ENCODE assay signal across 14 cellular contexts in genomic region chrX:120562569-120562926, GRCh38. TPM values are rescaled to one million over a fixed set of nuclear protein-coding genes. Genes with fewer than 3 reads are reported as not detected.
DNase-seq lines count a peak whose midpoint lies in the region; ATAC-seq, FAIRE-seq and TF ChIP-seq lines count a peak whose summit lies in the region.
"Had no signal": no experiment of that assay in that cellular context is flagged by ENCODE, and none has a peak within 500 bp of the region (broad histone marks: within the 10 kb centered on the region; RNA-seq: fewer than 3 reads in every experiment).

No MANE protein-coding gene starts in this region.

- H2AFZ ChIP-seq in astrocyte (ENCODE audit: low read depth, low read length): no peak overlapping the region

- H3K9me3 ChIP-seq in A549 (no peaks in the 10 kb centered on the region), HAP-1 (no peaks in the 10 kb centered on the region), astrocyte (ENCODE audit: insufficient read depth, low read depth, low read length) (no peaks in the 10 kb centered on the region)
- H3K9me3 ChIP-seq in naive thymus-derived CD4-positive, alpha-beta T cell (ENCODE audit: control insufficient read depth in 2 of 3, low read length in 3 of 3): no peaks in the 10 kb centered on the region

- intact Hi-C loops in naive thymus-derived CD4-positive, alpha-beta T cell (cut with micrococcal nuclease): loop anchor here (5.0 kb wide), 2 partner anchors 75 to 310 kb away; partner anchors contain the start of gene ZBTB33 (in 2 of the 2)

- DNase-seq in A549 (ENCODE audit: low read depth in 1 of 2, low spot score in 1 of 2) (no peak), HAP-1 (ENCODE audit: low spot score in 2 of 2) (peak; percentile 34 to 40), astrocyte (ENCODE audit: low read depth) (no peak), NOMO-1 treated with DMSO at 0.1 percent for 48 hours (lab: John Stamatoyannopoulos, UW; ENCODE audit: unreplicated experiment) (no peak), NCI-H2029 (lab: John Stamatoyannopoulos, UW) (no peak)
- no peak for DNase-seq in naive thymus-derived CD4-positive, alpha-beta T cell
- DNase-seq: cortex of kidney; DMS53; NCI-H1417; RPMI8226; stimulated activated CD4-positive, alpha-beta T cell treated with anti-CD3 and anti-CD28 coated beads, Interleukin-1b, Interleukin-23, amount 100 ng/mL, for 48 hours had no signal

- H3K36me3 ChIP-seq in HAP-1 (replicated peaks) (peaks cover 3% of the 10 kb centered on the region), astrocyte (ENCODE audit: insufficient read depth, low read length) (no peaks in the 10 kb centered on the region)
- peaks cover 0 to 4% (median 0%) of the 10 kb centered on the region in 3 experiments for H3K36me3 ChIP-seq in naive thymus-derived CD4-positive, alpha-beta T cell (ENCODE audit: control insufficient read depth in 2 of 3, insufficient read depth in 3 of 3, low read length in 3 of 3)

- H3K79me2 ChIP-seq in astrocyte (ENCODE audit: insufficient read depth, low read length): peaks cover 32% of the 10 kb centered on the region

- no peaks in the 10 kb centered on the region for H4K20me1 ChIP-seq in astrocyte (ENCODE audit: insufficient read depth, low read length)

- TF ChIP-seq RAD21 in A549 (conservative IDR thresholded peaks at IDR 0.05 in 1 of 2, IDR thresholded peaks at IDR 0.05 in 1 of 2): no peak

- H3K36me3 Mint-ChIP-seq in astrocyte (ENCODE audit: low read depth, unreplicated experiment): no peaks in the 10 kb centered on the region
- H3K36me3 Mint-ChIP-seq in naive thymus-derived CD4-positive, alpha-beta T cell: peaks cover 0 to 4% (median 0%) of the 10 kb centered on the region in 5 donors

- peak overlapping the region; percentile 90 for H3K4me3 Mint-ChIP-seq in astrocyte (ENCODE audit: unreplicated experiment)
- peak overlapping the region in 2 of 10 donors; percentile 10 to 26 for H3K4me3 Mint-ChIP-seq in naive thymus-derived CD4-positive, alpha-beta T cell

- TF ChIP-seq EP300 in A549 (IDR thresholded peaks at IDR 0.05): no peak

- H3K27ac ChIP-seq in A549 (peak overlapping the region in 1 of 2 experiments; percentile 99; a peak in 2 of 6 replicates), astrocyte (ENCODE audit: low read depth, low read length) (no peak overlapping the region)
- peak overlapping the region; percentile 100 for H3K27ac ChIP-seq in naive thymus-derived CD4-positive, alpha-beta T cell (ENCODE audit: low read depth, low read length)

- no peak for FAIRE-seq in A549 (lab: Jason Lieb, UNC)
- no peak for FAIRE-seq in astrocyte (lab: Jason Lieb, UNC)
- FAIRE-seq: islet of Langerhans had no signal

- WGBS in A549 (ENCODE audit: missing lambda C conversion rate): 91% methylated on average over 2 of the region's 2 CpGs

- H3K4me2 ChIP-seq in A549 (peak overlapping the region; percentile 92; the same call in 2 of the 3 replicates), astrocyte (ENCODE audit: low read length) (peak overlapping the region; percentile 97)

- CTCF ChIA-PET in A549 (lab: Yijun Ruan, JAX): no interaction called here
- CTCF ChIA-PET in naive thymus-derived CD4-positive, alpha-beta T cell (lab: Charles Lee): no interaction called here

- peak overlapping the region; percentile 9 for H3K27ac Mint-ChIP-seq in astrocyte (ENCODE audit: unreplicated experiment)
- peak overlapping the region; percentile 20 to 99 (median 94) for H3K27ac Mint-ChIP-seq in naive thymus-derived CD4-positive, alpha-beta T cell

- H3K27me3 ChIP-seq in HAP-1 (ENCODE audit: low read depth) (no peaks in the 10 kb centered on the region), astrocyte (ENCODE audit: insufficient read depth, low read length) (no peaks in the 10 kb centered on the region)
- H3K27me3 ChIP-seq in naive thymus-derived CD4-positive, alpha-beta T cell (ENCODE audit: control insufficient read depth in 2 of 2, insufficient read depth in 2 of 2, low read length in 2 of 2): no peaks in the 10 kb centered on the region

- TF ChIP-seq CTCF in A549 (IDR thresholded peaks at IDR 0.05): no peak
- no peak for TF ChIP-seq CTCF in astrocyte (IDR thresholded peaks at IDR 0.05; ENCODE audit: insufficient read depth, low read depth, low read length)

- H3K4me3 ChIP-seq in A549 (no peak overlapping the region), HAP-1 (no peak overlapping the region; the same call in 1 of the 2 replicates), astrocyte (ENCODE audit: insufficient read depth, low read depth, low read length) (no peak overlapping the region)
- no peak overlapping the region for H3K4me3 ChIP-seq in naive thymus-derived CD4-positive, alpha-beta T cell (ENCODE audit: low read length)

- peaks cover 25% of the 10 kb centered on the region for H3K4me1 ChIP-seq in A549
- peaks cover 18% of the 10 kb centered on the region for H3K4me1 ChIP-seq in HAP-1
- H3K4me1 ChIP-seq in astrocyte (ENCODE audit: insufficient read depth, low read length): no peaks in the 10 kb centered on the region
- H3K4me1 ChIP-seq in naive thymus-derived CD4-positive, alpha-beta T cell (ENCODE audit: control insufficient read depth in 2 of 2, insufficient read depth in 2 of 2, low read length in 2 of 2): no peaks in the 10 kb centered on the region

- no peaks in the 10 kb centered on the region for H3K27me3 Mint-ChIP-seq in astrocyte (ENCODE audit: low read depth, unreplicated experiment)
- H3K27me3 Mint-ChIP-seq in naive thymus-derived CD4-positive, alpha-beta T cell: no peaks in the 10 kb centered on the region

- no peaks in the 10 kb centered on the region for H3K9me3 Mint-ChIP-seq in astrocyte (ENCODE audit: unreplicated experiment)
- H3K9me3 Mint-ChIP-seq in naive thymus-derived CD4-positive, alpha-beta T cell: no peaks in the 10 kb centered on the region

- no peak for ATAC-seq in A549
- ATAC-seq in naive thymus-derived CD4-positive, alpha-beta T cell: no peak
- no peak for ATAC-seq in HG03469 (IDR thresholded peaks at IDR 0.05; ENCODE audit: unreplicated experiment)
- no peak for ATAC-seq in GM21737 (IDR thresholded peaks at IDR 0.05; ENCODE audit: unreplicated experiment)

- TF ChIP-seq POLR2A in A549 (IDR thresholded peaks at IDR 0.05; ENCODE audit: low read length): no peak

- H3K9ac ChIP-seq in astrocyte (ENCODE audit: low read length): no peak overlapping the region

- peaks cover 6% of the 10 kb centered on the region for H3K4me1 Mint-ChIP-seq in astrocyte (ENCODE audit: low read depth, unreplicated experiment)
- H3K4me1 Mint-ChIP-seq in naive thymus-derived CD4-positive, alpha-beta T cell: peaks cover 6 to 24% (median 17%) of the 10 kb centered on the region in 7 donors

- in situ Hi-C loops in HAP-1 (cut with MboI; ENCODE audit: low sequenced_read_pairs): loop anchor here (5.0 kb wide), 1 partner anchor 40 kb away; the partner anchor contains the start of gene MCTS1

- POLR2A ChIA-PET in A549 (lab: Yijun Ruan, JAX): interaction anchor here (2.6 kb wide), 1 partner anchor 42 kb away, joined by 61 read pairs; the partner anchor contains the start of gene MCTS1
- POLR2A ChIA-PET in naive thymus-derived CD4-positive, alpha-beta T cell (lab: Charles Lee): interaction anchor here (1.8 to 5.5 kb wide), 4 partner anchors 12 to 66 kb away, joined by 5 to 111 read pairs (median 24); partner anchors contain the start of genes C1GALT1C1 and MCTS1

TF ChIP-seq in A549, 52 proteins besides CTCF, POLR2A, EP300 and RAD21 (continues in another document):
- TF ChIP-seq USF2 (IDR thresholded peaks at IDR 0.05) (no peak), POLR2AphosphoS2 (conservative IDR thresholded peaks at IDR 0.05; ENCODE audit: low read length) (no peak)
- TF ChIP-seq, protein P1, sequence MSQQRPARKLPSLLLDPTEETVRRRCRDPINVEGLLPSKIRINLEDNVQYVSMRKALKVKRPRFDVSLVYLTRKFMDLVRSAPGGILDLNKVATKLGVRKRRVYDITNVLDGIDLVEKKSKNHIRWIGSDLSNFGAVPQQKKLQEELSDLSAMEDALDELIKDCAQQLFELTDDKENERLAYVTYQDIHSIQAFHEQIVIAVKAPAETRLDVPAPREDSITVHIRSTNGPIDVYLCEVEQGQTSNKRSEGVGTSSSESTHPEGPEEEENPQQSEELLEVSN (IDR thresholded peaks at IDR 0.05; ENCODE audit: borderline replicate concordance, low read depth): no peak

RNA-seq across cellular contexts. Expression of gene CUL4B, which starts 1.8 kb away (rescaled TPM):
- polyA plus RNA-seq in A549 (2011; rRNA removed) (47.5 and 55.0 TPM in 2 replicates), A549 (2017; fragmentation: RNase III; extraction: RNeasy Plus Mini Kit Qiagen cat#74134 plus additional on column Dnase treatment) (34.5 to 40.3 TPM (median 36.7 TPM) in 3 replicates)
- 7.9 and 10.7 TPM in 2 replicates for polyA plus RNA-seq in A549 (2012; cell fraction: cytosol; rRNA removed)
- 11.4 and 18.5 TPM in 2 replicates for polyA plus RNA-seq in A549 (2012; cell fraction: nucleus; rRNA removed)
- 91.0 and 106 TPM in 2 replicates for polyA minus RNA-seq in A549 (2011; rRNA and poly(A)+ RNA removed)
- 101 and 102 TPM in 2 replicates for total RNA-seq in astrocyte
- total RNA-seq in naive thymus-derived CD4-positive, alpha-beta T cell: 10 to 100 TPM; 34.9 to 67.7 (median 43.0) TPM
- 10 to 100 TPM; 22.6 to 28.8 TPM for polyA plus RNA-seq in naive thymus-derived CD4-positive, alpha-beta T cell

RNA-seq across cellular contexts. Expression of gene MCTS1, which starts 41.4 kb away (rescaled TPM):
- polyA plus RNA-seq in A549 (2011; rRNA removed) (133 and 163 TPM in 2 replicates), A549 (2017; fragmentation: RNase III; extraction: RNeasy Plus Mini Kit Qiagen cat#74134 plus additional on column Dnase treatment) (92.5 to 103 TPM (median 94.5 TPM) in 3 replicates)
- 42.6 and 47.6 TPM in 2 replicates for polyA plus RNA-seq in A549 (2012; cell fraction: cytosol; rRNA removed)
- polyA plus RNA-seq in A549 (2012; cell fraction: nucleus; rRNA removed): 15.6 and 20.5 TPM in 2 replicates
- 12.6 and 14.1 TPM in 2 replicates for polyA minus RNA-seq in A549 (2011; rRNA and poly(A)+ RNA removed)
- 36.0 and 36.7 TPM in 2 replicates for total RNA-seq in astrocyte
- 10 to 100 TPM; 17.6 to 55.6 (median 27.3) TPM for total RNA-seq in naive thymus-derived CD4-positive, alpha-beta T cell
- polyA plus RNA-seq in naive thymus-derived CD4-positive, alpha-beta T cell: 10 to 100 TPM; 55.8 to 76.3 TPM

Comparison
In these comparisons a context has a peak if more than half of its experiments do, and no peak if none do; other contexts are left out.
1. DNase-seq: peak in HAP-1 (2 of 2); none in A549 (0 of 2), astrocyte (single experiment), naive thymus-derived CD4-positive, alpha-beta T cell (0 of 9), NOMO-1 treated with DMSO at 0.1 percent for 48 hours (single experiment) and NCI-H2029 (single experiment).